ENCODE assay signal across 1 cellular context in genomic region chr12:95767703-95768102, GRCh38.
TF ChIP-seq lines count a peak whose summit lies in the region.

No MANE protein-coding gene starts in this region.

TF ChIP-seq in IMR-90, 13 proteins besides CTCF, POLR2A, EP300 and RAD21:
- TF ChIP-seq CEBPB (IDR thresholded peaks at IDR 0.05; ENCODE audit: low read depth, low read length) (peak; percentile 43; the same call in 1 of the 2 replicates), RCOR1 (IDR thresholded peaks at IDR 0.05; ENCODE audit: insufficient replicate concordance, low read length) (no peak)
